Comparison of ENCODE assay signal across 26 cellular contexts in the genomic region with DNA sequence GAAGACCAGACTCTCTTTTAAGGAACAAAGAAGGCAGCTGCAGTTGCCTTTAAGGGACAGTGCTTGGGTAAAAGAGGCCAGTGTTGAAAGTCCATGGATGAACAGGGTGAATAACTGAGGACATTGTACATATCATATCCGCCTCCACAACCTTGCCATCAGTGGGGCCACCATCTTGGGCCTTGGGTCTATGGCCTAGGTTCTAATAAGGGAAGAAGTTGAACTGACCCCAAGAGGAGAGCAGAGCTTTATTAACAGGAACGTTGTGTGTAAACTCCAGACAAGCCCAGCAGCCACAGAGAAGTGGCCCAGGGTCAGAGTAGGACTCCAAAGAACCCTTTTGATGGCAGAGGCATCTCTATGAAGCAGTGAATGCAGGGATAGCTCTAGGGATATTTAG.
"Had no signal": no experiment of that assay in that cellular context is flagged by ENCODE, and none has a peak within 500 bp of the region (broad histone marks: within the 10 kb centered on the region; RNA-seq: fewer than 3 reads in every experiment).

No MANE protein-coding gene starts in this region.

- H3K4me2 ChIP-seq: hepatocyte had no signal

- H3K27ac Mint-ChIP-seq: effector memory CD8-positive, alpha-beta T cell; immature natural killer cell; mesothelial cell of epicardium; naive B cell had no signal

- H3K4me3 ChIP-seq: coronary artery, dorsolateral prefrontal cortex, esophagus muscularis mucosa, gastroesophageal sphincter, hepatocyte, left lung, lower lobe of right lung, mucosa of descending colon had no signal

- H3K27ac ChIP-seq: coronary artery, dorsolateral prefrontal cortex, esophagus muscularis mucosa, foreskin keratinocyte, gastroesophageal sphincter, hepatocyte, left lung, lower lobe of right lung had no signal

- H3K36me3 ChIP-seq: esophagus muscularis mucosa, gastroesophageal sphincter, left lung, lower lobe of right lung had no signal

- H3K4me1 ChIP-seq: foreskin keratinocyte, gastroesophageal sphincter, left lung, lower lobe of right lung had no signal

- H3K4me3 Mint-ChIP-seq: effector memory CD8-positive, alpha-beta T cell; immature natural killer cell; mesothelial cell of epicardium; naive B cell had no signal

- DNase-seq: dermis blood vessel endothelial cell; dorsolateral prefrontal cortex; effector CD8-positive, alpha-beta T cell; effector memory CD8-positive, alpha-beta T cell; foreskin keratinocyte; glutamatergic neuron; hypothalamus; immature natural killer cell; islet precursor cell; kidney; kidney glomerular epithelial cell; left colon; left lung; left ventricle myocardium superior; lower lobe of right lung; mesenchymal stem cell; mucosa of descending colon; naive B cell had no signal

- H3K9me3 Mint-ChIP-seq: mesothelial cell of epicardium had no signal

- H3K4me1 Mint-ChIP-seq: immature natural killer cell, naive B cell had no signal

- H3K36me3 Mint-ChIP-seq: immature natural killer cell, mesothelial cell of epicardium, naive B cell had no signal

- H3K9me3 ChIP-seq: esophagus muscularis mucosa, gastroesophageal sphincter, left lung, lower lobe of right lung, mucosa of descending colon had no signal

- FAIRE-seq: colon, endothelial cell of umbilical vein, frontal cortex, kidney had no signal

- H2AFZ ChIP-seq: hepatocyte had no signal

- H3K79me2 ChIP-seq: hepatocyte had no signal

- H3K27me3 ChIP-seq: dorsolateral prefrontal cortex, esophagus muscularis mucosa, gastroesophageal sphincter, hepatocyte, left lung had no signal
